ENCODE assay signal across 16 cellular contexts in the genomic region with DNA sequence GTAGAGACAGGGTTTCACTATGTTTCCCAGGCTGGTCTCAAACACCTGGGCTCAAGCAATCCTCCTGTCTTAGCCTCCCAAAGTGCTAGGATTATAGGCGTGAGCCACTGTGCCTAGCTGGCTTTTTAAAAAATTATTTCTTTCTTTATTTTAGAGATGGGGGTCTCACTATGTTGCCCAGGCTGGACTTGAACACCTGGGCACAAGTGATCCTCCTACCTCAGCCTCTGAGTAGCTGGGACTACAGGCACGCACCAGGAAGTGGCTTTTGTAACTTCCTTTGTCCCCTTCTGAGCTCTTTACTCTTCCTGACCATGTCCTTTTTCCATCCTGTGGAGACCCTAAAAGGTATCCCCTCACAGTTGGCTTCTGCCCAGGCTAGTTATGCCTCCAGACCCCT. TPM values are rescaled to one million over a fixed set of nuclear protein-coding genes. Genes with fewer than 3 reads are reported as not detected.
"Had no signal": no experiment of that assay in that cellular context is flagged by ENCODE, and none has a peak within 500 bp of the region (broad histone marks: within the 10 kb centered on the region; RNA-seq: fewer than 3 reads in every experiment).

No MANE protein-coding gene starts in this region.

- H3K9me3 ChIP-seq: gastroesophageal sphincter, heart right ventricle, lower lobe of right lung, spleen, vagina had no signal

- H3K27ac ChIP-seq: cardiac muscle cell, gastroesophageal sphincter, lower lobe of right lung, spleen, vagina had no signal

- H3K36me3 Mint-ChIP-seq: mesothelial cell of epicardium had no signal

- H3K4me3 Mint-ChIP-seq: endodermal cell, mesothelial cell of epicardium had no signal

- DNase-seq: heart right ventricle, lower lobe of right lung, spleen had no signal

- H3K36me3 ChIP-seq: cardiac muscle cell, gastroesophageal sphincter, heart right ventricle, lower lobe of right lung, spleen, vagina had no signal

- H3K9me3 Mint-ChIP-seq: activated CD4-positive, alpha-beta T cell treated with anti-CD3 and anti-CD28 coated beads, Interleukin-2, amount 10 ng/mL, durations not matched to agents 24 days and 14 days; endodermal cell; mesothelial cell of epicardium had no signal

- H3K27ac Mint-ChIP-seq: endodermal cell had no signal

- H3K4me3 ChIP-seq: cardiac muscle cell, gastroesophageal sphincter, heart right ventricle, lower lobe of right lung, spleen, vagina had no signal

- H3K27me3 ChIP-seq: cardiac muscle cell, dorsolateral prefrontal cortex, gastroesophageal sphincter, heart right ventricle, vagina had no signal

RNA-seq across cellular contexts. Expression of a gene that starts 2.1 kb away (rescaled TPM):
- total RNA-seq: activated CD4-positive, alpha-beta T cell treated with anti-CD3 and anti-CD28 coated beads, Interleukin-2, amount 10 ng/mL, durations not matched to agents 24 days and 14 days; activated CD8-positive, alpha-beta memory T cell treated with anti-CD3 and anti-CD28 coated beads for 36 hours; gastroesophageal sphincter; pulmonary artery endothelial cell; vagina had no signal

RNA-seq across cellular contexts. Expression of a gene that starts 12.5 kb away (rescaled TPM):
- total RNA-seq: activated CD8-positive, alpha-beta memory T cell treated with anti-CD3 and anti-CD28 coated beads for 36 hours; epithelial cell of proximal tubule; osteocyte; pulmonary artery endothelial cell; sciatic nerve had no signal
- polyA plus RNA-seq: neural cell had no signal
